In the genomic region with DNA sequence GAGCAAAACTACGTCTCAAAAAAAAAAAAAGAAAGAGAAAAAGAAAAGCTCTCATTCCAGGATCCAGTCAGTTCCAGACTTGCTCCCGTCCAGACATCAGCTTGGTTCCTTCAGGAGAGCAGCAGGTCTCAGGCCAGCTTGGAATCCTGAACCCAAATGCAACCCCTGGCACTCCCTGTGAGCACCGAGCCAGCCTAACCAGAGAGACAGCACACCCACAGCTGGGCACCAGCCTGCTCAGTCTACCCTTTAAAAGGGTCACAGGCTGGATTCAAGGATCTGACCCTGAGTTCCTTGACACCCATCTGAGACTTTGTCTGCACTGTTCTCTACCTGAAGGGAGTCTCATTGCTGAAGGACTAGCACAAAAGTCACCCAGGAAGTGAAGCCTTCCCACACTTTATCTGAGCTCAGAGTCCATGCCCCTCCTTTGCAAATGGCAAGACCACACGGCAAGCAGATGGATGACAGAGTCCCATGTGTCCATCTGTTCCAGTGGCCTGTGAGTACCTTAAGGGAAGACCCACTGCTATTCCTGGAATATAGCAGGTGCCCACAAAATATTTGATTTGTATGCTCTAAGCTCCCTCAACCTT, we compare ENCODE assay signal across 1 cellular context.
TF ChIP-seq lines count a peak whose summit lies in the region.

No MANE protein-coding gene starts in this region.

TF ChIP-seq in GM12878, 131 proteins besides CTCF, POLR2A, EP300 and RAD21 (continued from another document):
- TF ChIP-seq, protein P1, sequence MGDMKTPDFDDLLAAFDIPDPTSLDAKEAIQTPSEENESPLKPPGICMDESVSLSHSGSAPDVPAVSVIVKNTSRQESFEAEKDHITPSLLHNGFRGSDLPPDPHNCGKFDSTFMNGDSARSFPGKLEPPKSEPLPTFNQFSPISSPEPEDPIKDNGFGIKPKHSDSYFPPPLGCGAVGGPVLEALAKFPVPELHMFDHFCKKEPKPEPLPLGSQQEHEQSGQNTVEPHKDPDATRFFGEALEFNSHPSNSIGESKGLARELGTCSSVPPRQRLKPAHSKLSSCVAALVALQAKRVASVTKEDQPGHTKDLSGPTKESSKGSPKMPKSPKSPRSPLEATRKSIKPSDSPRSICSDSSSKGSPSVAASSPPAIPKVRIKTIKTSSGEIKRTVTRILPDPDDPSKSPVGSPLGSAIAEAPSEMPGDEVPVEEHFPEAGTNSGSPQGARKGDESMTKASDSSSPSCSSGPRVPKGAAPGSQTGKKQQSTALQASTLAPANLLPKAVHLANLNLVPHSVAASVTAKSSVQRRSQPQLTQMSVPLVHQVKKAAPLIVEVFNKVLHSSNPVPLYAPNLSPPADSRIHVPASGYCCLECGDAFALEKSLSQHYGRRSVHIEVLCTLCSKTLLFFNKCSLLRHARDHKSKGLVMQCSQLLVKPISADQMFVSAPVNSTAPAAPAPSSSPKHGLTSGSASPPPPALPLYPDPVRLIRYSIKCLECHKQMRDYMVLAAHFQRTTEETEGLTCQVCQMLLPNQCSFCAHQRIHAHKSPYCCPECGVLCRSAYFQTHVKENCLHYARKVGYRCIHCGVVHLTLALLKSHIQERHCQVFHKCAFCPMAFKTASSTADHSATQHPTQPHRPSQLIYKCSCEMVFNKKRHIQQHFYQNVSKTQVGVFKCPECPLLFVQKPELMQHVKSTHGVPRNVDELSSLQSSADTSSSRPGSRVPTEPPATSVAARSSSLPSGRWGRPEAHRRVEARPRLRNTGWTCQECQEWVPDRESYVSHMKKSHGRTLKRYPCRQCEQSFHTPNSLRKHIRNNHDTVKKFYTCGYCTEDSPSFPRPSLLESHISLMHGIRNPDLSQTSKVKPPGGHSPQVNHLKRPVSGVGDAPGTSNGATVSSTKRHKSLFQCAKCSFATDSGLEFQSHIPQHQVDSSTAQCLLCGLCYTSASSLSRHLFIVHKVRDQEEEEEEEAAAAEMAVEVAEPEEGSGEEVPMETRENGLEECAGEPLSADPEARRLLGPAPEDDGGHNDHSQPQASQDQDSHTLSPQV (IDR thresholded peaks at IDR 0.05), result no peak
- TF ChIP-seq IKZF2 (IDR thresholded peaks at IDR 0.05) (no peak), HDGF (IDR thresholded peaks at IDR 0.05) (no peak), NR2F1 (conservative IDR thresholded peaks at IDR 0.05) (no peak), BACH1 (IDR thresholded peaks at IDR 0.05; ENCODE audit: borderline replicate concordance) (no peak), SUPT20H (IDR thresholded peaks at IDR 0.05; ENCODE audit: borderline replicate concordance, control insufficient read depth, low read depth, low read length) (no peak), NRF1 (conservative IDR thresholded peaks at IDR 0.05; ENCODE audit: low read depth, low read length) (no peak), RB1 (IDR thresholded peaks at IDR 0.05; ENCODE audit: borderline replicate concordance) (no peak), TCF12 (IDR thresholded peaks at IDR 0.05; ENCODE audit: low read depth, low read length) (no peak), MTA2 (IDR thresholded peaks at IDR 0.05; ENCODE audit: low read depth) (no peak)
- TF ChIP-seq, protein P2, sequence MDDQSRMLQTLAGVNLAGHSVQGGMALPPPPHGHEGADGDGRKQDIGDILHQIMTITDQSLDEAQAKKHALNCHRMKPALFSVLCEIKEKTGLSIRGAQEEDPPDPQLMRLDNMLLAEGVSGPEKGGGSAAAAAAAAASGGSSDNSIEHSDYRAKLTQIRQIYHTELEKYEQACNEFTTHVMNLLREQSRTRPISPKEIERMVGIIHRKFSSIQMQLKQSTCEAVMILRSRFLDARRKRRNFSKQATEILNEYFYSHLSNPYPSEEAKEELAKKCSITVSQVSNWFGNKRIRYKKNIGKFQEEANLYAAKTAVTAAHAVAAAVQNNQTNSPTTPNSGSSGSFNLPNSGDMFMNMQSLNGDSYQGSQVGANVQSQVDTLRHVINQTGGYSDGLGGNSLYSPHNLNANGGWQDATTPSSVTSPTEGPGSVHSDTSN (IDR thresholded peaks at IDR 0.05; ENCODE audit: insufficient replicate concordance, low read depth, low read length), result no peak
- TF ChIP-seq, protein P3, sequence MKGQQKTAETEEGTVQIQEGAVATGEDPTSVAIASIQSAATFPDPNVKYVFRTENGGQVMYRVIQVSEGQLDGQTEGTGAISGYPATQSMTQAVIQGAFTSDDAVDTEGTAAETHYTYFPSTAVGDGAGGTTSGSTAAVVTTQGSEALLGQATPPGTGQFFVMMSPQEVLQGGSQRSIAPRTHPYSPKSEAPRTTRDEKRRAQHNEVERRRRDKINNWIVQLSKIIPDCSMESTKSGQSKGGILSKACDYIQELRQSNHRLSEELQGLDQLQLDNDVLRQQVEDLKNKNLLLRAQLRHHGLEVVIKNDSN (IDR thresholded peaks at IDR 0.05; ENCODE audit: borderline replicate concordance, extremely low read length, insufficient read depth, low read depth, low read length), result no peak
- TF ChIP-seq, protein P4, sequence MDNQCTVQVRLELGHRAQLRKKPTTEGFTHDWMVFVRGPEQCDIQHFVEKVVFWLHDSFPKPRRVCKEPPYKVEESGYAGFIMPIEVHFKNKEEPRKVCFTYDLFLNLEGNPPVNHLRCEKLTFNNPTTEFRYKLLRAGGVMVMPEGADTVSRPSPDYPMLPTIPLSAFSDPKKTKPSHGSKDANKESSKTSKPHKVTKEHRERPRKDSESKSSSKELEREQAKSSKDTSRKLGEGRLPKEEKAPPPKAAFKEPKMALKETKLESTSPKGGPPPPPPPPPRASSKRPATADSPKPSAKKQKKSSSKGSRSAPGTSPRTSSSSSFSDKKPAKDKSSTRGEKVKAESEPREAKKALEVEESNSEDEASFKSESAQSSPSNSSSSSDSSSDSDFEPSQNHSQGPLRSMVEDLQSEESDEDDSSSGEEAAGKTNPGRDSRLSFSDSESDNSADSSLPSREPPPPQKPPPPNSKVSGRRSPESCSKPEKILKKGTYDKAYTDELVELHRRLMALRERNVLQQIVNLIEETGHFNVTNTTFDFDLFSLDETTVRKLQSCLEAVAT (IDR thresholded peaks at IDR 0.05), result no peak
- TF ChIP-seq, protein P5, sequence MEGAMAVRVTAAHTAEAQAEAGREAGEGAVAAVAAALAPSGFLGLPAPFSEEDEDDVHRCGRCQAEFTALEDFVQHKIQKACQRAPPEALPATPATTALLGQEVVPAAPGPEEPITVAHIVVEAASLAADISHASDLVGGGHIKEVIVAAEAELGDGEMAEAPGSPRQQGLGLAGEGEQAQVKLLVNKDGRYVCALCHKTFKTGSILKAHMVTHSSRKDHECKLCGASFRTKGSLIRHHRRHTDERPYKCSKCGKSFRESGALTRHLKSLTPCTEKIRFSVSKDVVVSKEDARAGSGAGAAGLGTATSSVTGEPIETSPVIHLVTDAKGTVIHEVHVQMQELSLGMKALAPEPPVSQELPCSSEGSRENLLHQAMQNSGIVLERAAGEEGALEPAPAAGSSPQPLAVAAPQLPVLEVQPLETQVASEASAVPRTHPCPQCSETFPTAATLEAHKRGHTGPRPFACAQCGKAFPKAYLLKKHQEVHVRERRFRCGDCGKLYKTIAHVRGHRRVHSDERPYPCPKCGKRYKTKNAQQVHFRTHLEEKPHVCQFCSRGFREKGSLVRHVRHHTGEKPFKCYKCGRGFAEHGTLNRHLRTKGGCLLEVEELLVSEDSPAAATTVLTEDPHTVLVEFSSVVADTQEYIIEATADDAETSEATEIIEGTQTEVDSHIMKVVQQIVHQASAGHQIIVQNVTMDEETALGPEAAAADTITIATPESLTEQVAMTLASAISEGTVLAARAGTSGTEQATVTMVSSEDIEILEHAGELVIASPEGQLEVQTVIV (IDR thresholded peaks at IDR 0.05; ENCODE audit: borderline replicate concordance, partially characterized antibody), result no peak
- TF ChIP-seq, protein P6, sequence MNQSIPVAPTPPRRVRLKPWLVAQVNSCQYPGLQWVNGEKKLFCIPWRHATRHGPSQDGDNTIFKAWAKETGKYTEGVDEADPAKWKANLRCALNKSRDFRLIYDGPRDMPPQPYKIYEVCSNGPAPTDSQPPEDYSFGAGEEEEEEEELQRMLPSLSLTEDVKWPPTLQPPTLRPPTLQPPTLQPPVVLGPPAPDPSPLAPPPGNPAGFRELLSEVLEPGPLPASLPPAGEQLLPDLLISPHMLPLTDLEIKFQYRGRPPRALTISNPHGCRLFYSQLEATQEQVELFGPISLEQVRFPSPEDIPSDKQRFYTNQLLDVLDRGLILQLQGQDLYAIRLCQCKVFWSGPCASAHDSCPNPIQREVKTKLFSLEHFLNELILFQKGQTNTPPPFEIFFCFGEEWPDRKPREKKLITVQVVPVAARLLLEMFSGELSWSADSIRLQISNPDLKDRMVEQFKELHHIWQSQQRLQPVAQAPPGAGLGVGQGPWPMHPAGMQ (IDR thresholded peaks at IDR 0.05; ENCODE audit: borderline replicate concordance), result no peak
